ENCODE assay signal across 8 cellular contexts in genomic region chr6:16731503-16732018, GRCh38. TPM values are rescaled to one million over a fixed set of nuclear protein-coding genes. Genes with fewer than 3 reads are reported as not detected.
DNase-seq lines count a peak whose midpoint lies in the region; ATAC-seq and TF ChIP-seq lines count a peak whose summit lies in the region.

No MANE protein-coding gene starts in this region.

- no peak overlapping the region for H3K4me3 Mint-ChIP-seq in activated naive CD4-positive, alpha-beta T cell treated with anti-CD3 and anti-CD28 coated beads for 36 hours
- no peak overlapping the region for H3K4me3 Mint-ChIP-seq in neural progenitor cell

- no peak overlapping the region for H3K4me3 ChIP-seq in BLaER1
- H3K4me3 ChIP-seq in neural progenitor cell = no peak overlapping the region
- no peak overlapping the region for H3K4me3 ChIP-seq in tibial artery

- H3K9me3 Mint-ChIP-seq in activated naive CD4-positive, alpha-beta T cell treated with anti-CD3 and anti-CD28 coated beads for 36 hours = no peaks in the 10 kb centered on the region
- no peaks in the 10 kb centered on the region for H3K9me3 Mint-ChIP-seq in neural progenitor cell

- no peaks in the 10 kb centered on the region for H3K27me3 Mint-ChIP-seq in activated naive CD4-positive, alpha-beta T cell treated with anti-CD3 and anti-CD28 coated beads for 36 hours (ENCODE audit: low read depth)
- H3K27me3 Mint-ChIP-seq in neural progenitor cell (ENCODE audit: insufficient read depth, low read depth) = no peaks in the 10 kb centered on the region

- H3K9me3 ChIP-seq in BLaER1 (no peaks in the 10 kb centered on the region), neural progenitor cell (ENCODE audit: low read depth) (no peaks in the 10 kb centered on the region), tibial artery (no peaks in the 10 kb centered on the region)

- peaks cover 24% of the 10 kb centered on the region for H3K4me1 ChIP-seq in BLaER1
- peaks cover 9% of the 10 kb centered on the region for H3K4me1 ChIP-seq in neural progenitor cell
- peaks cover 0 to 81% (median 21%) of the 10 kb centered on the region in 4 donors for H3K4me1 ChIP-seq in tibial artery

- H3K4me1 Mint-ChIP-seq in activated naive CD4-positive, alpha-beta T cell treated with anti-CD3 and anti-CD28 coated beads for 36 hours (ENCODE audit: low read depth) = peaks cover 35% of the 10 kb centered on the region
- peaks cover 52% of the 10 kb centered on the region for H3K4me1 Mint-ChIP-seq in neural progenitor cell

- TF ChIP-seq CTCF in neural progenitor cell (IDR thresholded peaks at IDR 0.05) (no peak), tibial artery (IDR thresholded peaks at IDR 0.05) (no peak)

- no peak overlapping the region for H3K9ac ChIP-seq in BLaER1
- no peak overlapping the region for H3K9ac ChIP-seq in neural progenitor cell

- no peaks in the 10 kb centered on the region for H3K36me3 ChIP-seq in BLaER1
- H3K36me3 ChIP-seq in neural progenitor cell = no peaks in the 10 kb centered on the region
- H3K36me3 ChIP-seq in tibial artery = no peaks in the 10 kb centered on the region

- ATAC-seq in GM19324 (IDR thresholded peaks at IDR 0.05; ENCODE audit: low FRiP score, unreplicated experiment) (peak; percentile 92), HG03196 (IDR thresholded peaks at IDR 0.05; ENCODE audit: unreplicated experiment) (peak; percentile 98)

- CTCF ChIA-PET in activated naive CD4-positive, alpha-beta T cell treated with anti-CD3 and anti-CD28 coated beads for 36 hours (lab: Charles Lee) = interaction anchor here (0.6 to 1.5 kb wide), 8 partner anchors 15 to 611 kb away, joined by 3 to 5 read pairs (median 3); no protein-coding TSS in a partner anchor

- no peak overlapping the region for H3K27ac Mint-ChIP-seq in activated naive CD4-positive, alpha-beta T cell treated with anti-CD3 and anti-CD28 coated beads for 36 hours
- H3K27ac Mint-ChIP-seq in neural progenitor cell = no peak overlapping the region

- no peaks in the 10 kb centered on the region for H3F3A ChIP-seq in neural progenitor cell (ENCODE audit: low read depth)

- DNase-seq in activated naive CD4-positive, alpha-beta T cell treated with anti-CD3 and anti-CD28 coated beads for 36 hours = peak; percentile 40
- DNase-seq in GOT3 (lab: John Stamatoyannopoulos, UW) (no peak), amniotic stem cell (lab: John Stamatoyannopoulos, UW) (no peak), neural progenitor cell (ENCODE audit: low spot score) (no peak), tibial artery (no peak)

- H3K36me3 Mint-ChIP-seq in activated naive CD4-positive, alpha-beta T cell treated with anti-CD3 and anti-CD28 coated beads for 36 hours (ENCODE audit: low read depth) = no peaks in the 10 kb centered on the region
- no peaks in the 10 kb centered on the region for H3K36me3 Mint-ChIP-seq in neural progenitor cell

- H3K27me3 ChIP-seq in BLaER1 (no peaks in the 10 kb centered on the region), neural progenitor cell (no peaks in the 10 kb centered on the region), tibial artery (no peaks in the 10 kb centered on the region)

- H2AFZ ChIP-seq in neural progenitor cell (replicated peaks) = no peak overlapping the region

- H3K4me2 ChIP-seq in BLaER1 = peak overlapping the region; percentile 62
- H3K4me2 ChIP-seq in neural progenitor cell = no peak overlapping the region

- H3K27ac ChIP-seq in BLaER1 = no peak overlapping the region
- no peak overlapping the region for H3K27ac ChIP-seq in neural progenitor cell
- no peak overlapping the region for H3K27ac ChIP-seq in tibial artery

- intact Hi-C loops in activated naive CD4-positive, alpha-beta T cell treated with anti-CD3 and anti-CD28 coated beads for 36 hours (cut with micrococcal nuclease) = loop anchor here (2.0 kb wide), 2 partner anchors 19 to 27 kb away; no protein-coding TSS in a partner anchor
- intact Hi-C loops in tibial artery (cut with DNase I; ENCODE audit: low total_unique reads) = no loop called here

- H4K20me1 ChIP-seq in BLaER1 (no peaks in the 10 kb centered on the region), neural progenitor cell (ENCODE audit: low read depth) (no peaks in the 10 kb centered on the region)

- no peaks in the 10 kb centered on the region for H3K79me2 ChIP-seq in neural progenitor cell (ENCODE audit: low read depth)

RNA-seq across cellular contexts. Expression of gene ATXN1, which starts 29.7 kb away (rescaled TPM):
- 10 to 100 TPM in 1 of 2 experiments, 1 to 10 TPM in 1; 9.4 to 12.7 TPM for total RNA-seq in activated naive CD4-positive, alpha-beta T cell treated with anti-CD3 and anti-CD28 coated beads for 36 hours
- total RNA-seq in neural progenitor cell (ENCODE audit: low replicate concordance) = 2.8 and 3.6 TPM in 2 replicates
